In genomic region chr2:43175187-43175490, GRCh38 we compare ENCODE assay signal across 10 cellular contexts. TPM values are rescaled to one million over a fixed set of nuclear protein-coding genes. Genes with fewer than 3 reads are reported as not detected.
DNase-seq lines count a peak whose midpoint lies in the region; ATAC-seq and TF ChIP-seq lines count a peak whose summit lies in the region.
"Had no signal": no experiment of that assay in that cellular context is flagged by ENCODE, and none has a peak within 500 bp of the region (broad histone marks: within the 10 kb centered on the region; RNA-seq: fewer than 3 reads in every experiment).

No MANE protein-coding gene starts in this region.

- DNase-seq in HL-60 (ENCODE audit: low read depth in 1 of 2, low spot score in 1 of 2) (peak in 1 of 2 experiments; percentile 24), fibroblast of peridontal ligament (ENCODE audit: extremely low read depth) (peak; percentile 49), coronary artery (ENCODE audit: low spot score) (no peak), osteoblast (ENCODE audit: insufficient read length, low spot score, missing footprints) (no peak)
- no peak for DNase-seq in activated CD4-positive, alpha-beta memory T cell treated with anti-CD3 and anti-CD28 coated beads for 36 hours
- DNase-seq: KG1 had no signal

- no peaks in the 10 kb centered on the region for H3K27me3 ChIP-seq in HL-60 (ENCODE audit: insufficient read depth, poor library complexity, severe bottlenecking)
- H3K27me3 ChIP-seq in skeletal muscle tissue (ENCODE audit: control insufficient read depth in 3 of 3, insufficient read depth in 3 of 3, low read length in 3 of 3): no peaks in the 10 kb centered on the region
- H3K27me3 ChIP-seq in osteoblast (ENCODE audit: insufficient read depth, low read length): no peaks in the 10 kb centered on the region

- H3K9ac ChIP-seq in skeletal muscle tissue (ENCODE audit: low read depth in 1 of 3, low read length in 3 of 3): no peak overlapping the region

- H3K9me3 ChIP-seq in skeletal muscle tissue (ENCODE audit: control insufficient read depth in 3 of 3, low read length in 3 of 3) (peaks cover 0 to 5% (median 0%) of the 10 kb centered on the region in 3 donors), osteoblast (ENCODE audit: low read depth, low read length) (peaks cover 10% of the 10 kb centered on the region)
- H3K9me3 ChIP-seq: HAP-1 had no signal

- H3K9me3 Mint-ChIP-seq in activated CD4-positive, alpha-beta memory T cell treated with anti-CD3 and anti-CD28 coated beads for 36 hours: no peaks in the 10 kb centered on the region

- H4K20me1 ChIP-seq in osteoblast (ENCODE audit: insufficient read depth, low read length): no peaks in the 10 kb centered on the region

- intact Hi-C loops in activated CD4-positive, alpha-beta memory T cell treated with anti-CD3 and anti-CD28 coated beads for 36 hours (cut with micrococcal nuclease): no loop called here

- H3K36me3 Mint-ChIP-seq in activated CD4-positive, alpha-beta memory T cell treated with anti-CD3 and anti-CD28 coated beads for 36 hours: no peaks in the 10 kb centered on the region

- H3K4me2 ChIP-seq in osteoblast (ENCODE audit: insufficient read depth, low read length): no peak overlapping the region

- H3K27ac ChIP-seq in HL-60 (replicated peaks) (peak overlapping the region; percentile 25; the same call in 1 of the 2 replicates), skeletal muscle tissue (ENCODE audit: low read depth, low read length) (peak overlapping the region; percentile 56), coronary artery (peak overlapping the region in 1 of 2 donors; percentile 63), osteoblast (ENCODE audit: low read depth, low read length) (no peak overlapping the region)
- H3K27ac ChIP-seq: SK-N-MC had no signal

- H3K4me1 Mint-ChIP-seq in activated CD4-positive, alpha-beta memory T cell treated with anti-CD3 and anti-CD28 coated beads for 36 hours (ENCODE audit: low read depth): peaks cover 87% of the 10 kb centered on the region

- H3K4me1 ChIP-seq in skeletal muscle tissue (ENCODE audit: control insufficient read depth in 3 of 3, insufficient read depth in 3 of 3, low read length in 3 of 3): peaks cover 19 to 38% (median 37%) of the 10 kb centered on the region in 3 donors
- peaks cover 13% of the 10 kb centered on the region for H3K4me1 ChIP-seq in osteoblast (ENCODE audit: insufficient read depth, low read length)

- no peaks in the 10 kb centered on the region for H3K27me3 Mint-ChIP-seq in activated CD4-positive, alpha-beta memory T cell treated with anti-CD3 and anti-CD28 coated beads for 36 hours

- no peak for TF ChIP-seq CTCF in HL-60 (IDR thresholded peaks at IDR 0.05; ENCODE audit: insufficient read depth, low read length)
- no peak for TF ChIP-seq CTCF in coronary artery (IDR thresholded peaks at IDR 0.05)
- TF ChIP-seq CTCF in osteoblast (IDR thresholded peaks at IDR 0.05; ENCODE audit: extremely low read depth, low read depth, low read length): no peak

- ATAC-seq in HG02763 (IDR thresholded peaks at IDR 0.05; ENCODE audit: unreplicated experiment): no peak

- H3K4me3 ChIP-seq in HL-60 (replicated peaks; ENCODE audit: insufficient read depth, low read length) (no peak overlapping the region), skeletal muscle tissue (ENCODE audit: low read length in 3 of 3) (peak overlapping the region in 1 of 3 donors; percentile 3), coronary artery (no peak overlapping the region), osteoblast (ENCODE audit: insufficient read depth, low read length) (no peak overlapping the region)
- H3K4me3 ChIP-seq: HAP-1, SK-N-MC had no signal

- POLR2A ChIA-PET in activated CD4-positive, alpha-beta memory T cell treated with anti-CD3 and anti-CD28 coated beads for 36 hours (lab: Charles Lee): interaction anchor here (1.0 to 14.3 kb wide), 8 partner anchors 9 to 48 kb away, joined by 3 to 215 read pairs (median 4); partner anchors contain the start of gene ZFP36L2

- H3K36me3 ChIP-seq in skeletal muscle tissue (ENCODE audit: control insufficient read depth in 3 of 3, insufficient read depth in 3 of 3, low read length in 3 of 3) (no peaks in the 10 kb centered on the region), osteoblast (ENCODE audit: insufficient read depth, low read length) (no peaks in the 10 kb centered on the region)
- H3K36me3 ChIP-seq: HAP-1 had no signal

- H2AFZ ChIP-seq in osteoblast (ENCODE audit: low read length): no peak overlapping the region

- CTCF ChIA-PET in activated CD4-positive, alpha-beta memory T cell treated with anti-CD3 and anti-CD28 coated beads for 36 hours (lab: Charles Lee): interaction anchor here (1.2 to 15.7 kb wide), 6 partner anchors 12 to 48 kb away, joined by 3 to 269 read pairs (median 8); partner anchors contain the start of gene ZFP36L2

- H3K79me2 ChIP-seq in osteoblast (ENCODE audit: insufficient read depth, low read length): no peaks in the 10 kb centered on the region

- H3K4me3 Mint-ChIP-seq in activated CD4-positive, alpha-beta memory T cell treated with anti-CD3 and anti-CD28 coated beads for 36 hours: no peak overlapping the region

- peak overlapping the region; percentile 87 for H3K27ac Mint-ChIP-seq in activated CD4-positive, alpha-beta memory T cell treated with anti-CD3 and anti-CD28 coated beads for 36 hours

RNA-seq across cellular contexts. Expression of gene ZFP36L2, which starts 51.3 kb away (rescaled TPM):
- total RNA-seq in activated CD4-positive, alpha-beta memory T cell treated with anti-CD3 and anti-CD28 coated beads for 36 hours: 10 to 100 TPM; 78.4 to 79.8 TPM
- total RNA-seq in skeletal muscle tissue (14.1 TPM), osteoblast (14.7 and 15.6 TPM in 2 replicates)
